ENCODE assay signal across 15 cellular contexts in the genomic region with DNA sequence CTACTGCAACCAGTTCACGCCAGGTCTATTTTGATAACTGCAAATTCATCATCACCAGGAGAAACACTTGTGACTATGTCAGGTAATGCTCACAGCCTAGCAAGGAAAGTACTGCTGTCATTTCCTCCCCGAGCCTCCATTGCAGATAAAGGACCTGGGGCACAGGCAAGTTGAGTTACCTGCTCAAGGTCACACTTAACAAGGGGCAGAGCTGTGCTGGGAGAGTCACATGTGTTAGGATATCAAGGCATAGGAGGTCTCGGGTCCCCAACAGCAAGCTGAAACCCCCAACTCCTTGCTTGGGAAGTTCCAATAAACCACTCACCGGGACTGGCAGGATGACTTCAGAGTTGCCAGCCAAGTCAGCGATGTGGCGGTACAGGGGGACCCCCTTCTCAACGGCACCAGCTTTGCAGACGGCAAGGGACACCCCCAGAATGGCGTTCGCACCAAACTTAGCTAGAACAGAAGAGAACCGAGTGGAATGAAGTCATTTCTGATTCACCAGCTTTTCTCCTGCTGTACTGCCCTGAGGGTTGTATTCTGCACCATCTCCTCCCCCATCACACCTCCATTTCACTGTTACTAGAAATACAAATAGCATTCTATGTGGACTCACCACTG. TPM values are rescaled to one million over a fixed set of nuclear protein-coding genes. Genes with fewer than 3 reads are reported as not detected.
DNase-seq lines count a peak whose midpoint lies in the region; ATAC-seq and TF ChIP-seq lines count a peak whose summit lies in the region.
"Had no signal": no experiment of that assay in that cellular context is flagged by ENCODE, and none has a peak within 500 bp of the region (broad histone marks: within the 10 kb centered on the region; RNA-seq: fewer than 3 reads in every experiment).

No MANE protein-coding gene starts in this region.

- no peaks in the 10 kb centered on the region for H3K9me3 Mint-ChIP-seq in activated CD4-positive, alpha-beta T cell treated with anti-CD3 and anti-CD28 coated beads, Interleukin-2, amount 10 ng/mL, durations not matched to agents 7 days and 5 days
- H3K9me3 Mint-ChIP-seq in activated T-cell treated with anti-CD3 and anti-CD28 coated beads, Interleukin-2, amount 50 U/mL, for 72 hours: no peaks in the 10 kb centered on the region
- H3K9me3 Mint-ChIP-seq: naive B cell had no signal

- H3K27me3 ChIP-seq in neuronal stem cell (ENCODE audit: control insufficient read depth in 3 of 3, insufficient read depth in 3 of 3, low read depth in 1 of 3, low read length in 3 of 3): no peaks in the 10 kb centered on the region
- no peaks in the 10 kb centered on the region for H3K27me3 ChIP-seq in colonic mucosa
- H3K27me3 ChIP-seq: body of pancreas had no signal

- POLR2A ChIA-PET in activated CD4-positive, alpha-beta T cell treated with anti-CD3 and anti-CD28 coated beads, Interleukin-2, amount 10 ng/mL, durations not matched to agents 7 days and 5 days (lab: Charles Lee): interaction anchor here (0.6 kb wide), 1 partner anchor 216 kb away, joined by 4 read pairs; no protein-coding TSS in a partner anchor

- H3K23ac ChIP-seq in neuronal stem cell (ENCODE audit: low read depth, low read length, poor library complexity): peak overlapping the region; percentile 81

- no peak overlapping the region for H3K18ac ChIP-seq in neuronal stem cell (ENCODE audit: low read length)

- H2BK120ac ChIP-seq in neuronal stem cell (ENCODE audit: low read depth, low read length): no peak overlapping the region

- TF ChIP-seq CTCF in colonic mucosa (IDR thresholded peaks at IDR 0.05): no peak

- TF ChIP-seq POLR2A in GM18951 (IDR thresholded peaks at IDR 0.05; ENCODE audit: extremely low read depth, insufficient read depth, insufficient read length): peak; percentile 8

- intact Hi-C loops in colonic mucosa (cut with DNase I): no loop called here

- H2AK5ac ChIP-seq in neuronal stem cell (ENCODE audit: low read depth, low read length): no peak overlapping the region

- CTCF ChIA-PET in activated CD4-positive, alpha-beta T cell treated with anti-CD3 and anti-CD28 coated beads, Interleukin-2, amount 10 ng/mL, durations not matched to agents 7 days and 5 days (lab: Charles Lee): interaction anchor here (0.9 to 1.4 kb wide), 5 partner anchors 8 to 138 kb away, joined by 3 to 7 read pairs (median 6); a partner anchor contains a TSS

- in situ Hi-C loops in GM18951 (cut with MboI; ENCODE audit: low sequenced_read_pairs, unreplicated experiment): no loop called here

- no peak overlapping the region for H4K91ac ChIP-seq in neuronal stem cell (ENCODE audit: low read depth, low read length, poor library complexity)

- H3K27me3 Mint-ChIP-seq in activated CD4-positive, alpha-beta T cell treated with anti-CD3 and anti-CD28 coated beads, Interleukin-2, amount 10 ng/mL, durations not matched to agents 7 days and 5 days: no peaks in the 10 kb centered on the region
- no peaks in the 10 kb centered on the region for H3K27me3 Mint-ChIP-seq in activated T-cell treated with anti-CD3 and anti-CD28 coated beads, Interleukin-2, amount 50 U/mL, for 72 hours (ENCODE audit: low read depth)
- H3K27me3 Mint-ChIP-seq: naive B cell had no signal

- no peak overlapping the region for H3K27ac ChIP-seq in neuronal stem cell (replicated peaks; ENCODE audit: low read length)
- H3K27ac ChIP-seq in colonic mucosa: no peak overlapping the region
- H3K27ac ChIP-seq: body of pancreas, KMS-11 had no signal

- no CpG with 5 or more reads among the region's 11 CpGs for WGBS in neuronal stem cell (ENCODE audit: extremely low coverage in 2 of 2, insufficient read length in 2 of 2, insufficient replicate concordance in 1 of 2), 2 donors

- peak overlapping the region; percentile 71 for H3K27ac Mint-ChIP-seq in activated CD4-positive, alpha-beta T cell treated with anti-CD3 and anti-CD28 coated beads, Interleukin-2, amount 10 ng/mL, durations not matched to agents 7 days and 5 days
- H3K27ac Mint-ChIP-seq in activated T-cell treated with anti-CD3 and anti-CD28 coated beads, Interleukin-2, amount 50 U/mL, for 72 hours: peak overlapping the region; percentile 82

- no peak overlapping the region for H2BK15ac ChIP-seq in neuronal stem cell (ENCODE audit: low read length)

- no peak for DNase-seq in activated CD4-positive, alpha-beta T cell treated with anti-CD3 and anti-CD28 coated beads, Interleukin-2, amount 10 ng/mL, durations not matched to agents 7 days and 5 days
- no peak for DNase-seq in activated CD4-positive, alpha-beta T cell treated with anti-CD3 and anti-CD28 coated beads, Interleukin-2, amount 50 U/mL, for 1 hour
- DNase-seq in activated T-cell treated with anti-CD3 and anti-CD28 coated beads, Interleukin-2, amount 50 U/mL, for 72 hours: peak; percentile 61 to 76
- DNase-seq in neuronal stem cell (ENCODE audit: low spot score) (no peak), colonic mucosa (no peak)
- DNase-seq: body of pancreas, DMS79 treated with DMSO at 0.1 percent for 48 hours, kidney glomerular epithelial cell, naive B cell, NCI-H187 treated with DMSO at 0.1 percent for 48 hours, NCI-H82 had no signal

- H3K4ac ChIP-seq in neuronal stem cell (ENCODE audit: low read length): no peak overlapping the region

- H3K9me3 ChIP-seq in neuronal stem cell (replicated peaks in 1 of 2; ENCODE audit: control insufficient read depth in 2 of 2, insufficient read depth in 1 of 2, low read depth in 1 of 2, low read length in 2 of 2) (no peaks in the 10 kb centered on the region), colonic mucosa (no peaks in the 10 kb centered on the region)
- H3K9me3 ChIP-seq: body of pancreas had no signal

- H3K4me3 Mint-ChIP-seq in activated CD4-positive, alpha-beta T cell treated with anti-CD3 and anti-CD28 coated beads, Interleukin-2, amount 10 ng/mL, durations not matched to agents 7 days and 5 days: no peak overlapping the region
- H3K4me3 Mint-ChIP-seq in activated T-cell treated with anti-CD3 and anti-CD28 coated beads, Interleukin-2, amount 50 U/mL, for 72 hours: peak overlapping the region; percentile 5 to 8
- H3K4me3 Mint-ChIP-seq: naive B cell had no signal

- no peak overlapping the region for H2BK12ac ChIP-seq in neuronal stem cell (ENCODE audit: low read length)

- peaks cover 89% of the 10 kb centered on the region for H3K36me3 Mint-ChIP-seq in activated CD4-positive, alpha-beta T cell treated with anti-CD3 and anti-CD28 coated beads, Interleukin-2, amount 10 ng/mL, durations not matched to agents 7 days and 5 days (ENCODE audit: low read depth)
- peaks cover 29 to 46% of the 10 kb centered on the region in 2 donors for H3K36me3 Mint-ChIP-seq in activated T-cell treated with anti-CD3 and anti-CD28 coated beads, Interleukin-2, amount 50 U/mL, for 72 hours (ENCODE audit: insufficient read depth in 2 of 2)

- H3K79me1 ChIP-seq in neuronal stem cell (ENCODE audit: low read depth, low read length): peaks cover 11% of the 10 kb centered on the region

- no peak overlapping the region for H3K14ac ChIP-seq in neuronal stem cell (ENCODE audit: low read length)

- no peak overlapping the region for H2BK5ac ChIP-seq in neuronal stem cell (ENCODE audit: low read length)

- no peak overlapping the region for H3K4me2 ChIP-seq in neuronal stem cell (ENCODE audit: insufficient read depth, low read length, poor library complexity, severe bottlenecking)
- H3K4me2 ChIP-seq: KMS-11 had no signal

- peaks cover 0 to 6% of the 10 kb centered on the region in 2 donors for H3K4me1 ChIP-seq in neuronal stem cell (ENCODE audit: control insufficient read depth in 2 of 2, insufficient read depth in 1 of 2, low read depth in 1 of 2, low read length in 2 of 2)
- peaks cover 9% of the 10 kb centered on the region for H3K4me1 ChIP-seq in colonic mucosa

- H3K36me3 ChIP-seq in neuronal stem cell (replicated peaks in 1 of 2; ENCODE audit: control insufficient read depth in 2 of 2, insufficient read depth in 2 of 2, low read length in 2 of 2) (peaks cover 78 to 100% of the 10 kb centered on the region in 2 donors), colonic mucosa (peaks cover 71% of the 10 kb centered on the region)

- no peak overlapping the region for H3K4me3 ChIP-seq in neuronal stem cell (ENCODE audit: low read length in 2 of 2)
- no peak overlapping the region for H3K4me3 ChIP-seq in colonic mucosa
- H3K4me3 ChIP-seq: body of pancreas had no signal

- H3K9ac ChIP-seq in neuronal stem cell (ENCODE audit: low read depth, low read length, poor library complexity) (no peak overlapping the region), colonic mucosa (ENCODE audit: low read depth in 2 of 2, low read length in 2 of 2) (no peak overlapping the region)
- H3K9ac ChIP-seq: KMS-11 had no signal

- H3K4me1 Mint-ChIP-seq in activated CD4-positive, alpha-beta T cell treated with anti-CD3 and anti-CD28 coated beads, Interleukin-2, amount 10 ng/mL, durations not matched to agents 7 days and 5 days: peaks cover 63% of the 10 kb centered on the region
- peaks cover 80% of the 10 kb centered on the region for H3K4me1 Mint-ChIP-seq in activated T-cell treated with anti-CD3 and anti-CD28 coated beads, Interleukin-2, amount 50 U/mL, for 72 hours (ENCODE audit: low read depth)

- no peak overlapping the region for H4K8ac ChIP-seq in neuronal stem cell (ENCODE audit: low read depth, low read length)

- peak; percentile 78 to 81 for ATAC-seq in activated T-cell treated with anti-CD3 and anti-CD28 coated beads, Interleukin-2, amount 50 U/mL, for 72 hours (replicated peaks in 1 of 2)
- no peak for ATAC-seq in GM21526 (IDR thresholded peaks at IDR 0.05; ENCODE audit: low FRiP score, unreplicated experiment)
- no peak for ATAC-seq in HG03520 (IDR thresholded peaks at IDR 0.05; ENCODE audit: unreplicated experiment)
- ATAC-seq: body of pancreas had no signal

- H2AFZ ChIP-seq in neuronal stem cell (ENCODE audit: low read length): no peak overlapping the region

RNA-seq across cellular contexts. Expression of a gene that starts 11.6 kb away (rescaled TPM):
- total RNA-seq in activated CD4-positive, alpha-beta T cell treated with anti-CD3 and anti-CD28 coated beads, Interleukin-2, amount 10 ng/mL, durations not matched to agents 7 days and 5 days: 1,000 to 10,000 TPM; 1,608 to 1,874 TPM
- 1,000 to 10,000 TPM; 1,803 to 1,841 TPM for total RNA-seq in activated T-cell treated with anti-CD3 and anti-CD28 coated beads, Interleukin-2, amount 50 U/mL, for 72 hours
- polyA plus RNA-seq in neuronal stem cell (2013, experiment 1 of 2): 492 TPM
- polyA plus RNA-seq in neuronal stem cell (2013, experiment 2 of 2): 487 TPM
- total RNA-seq in colonic mucosa: 1,000 to 10,000 TPM in 1 of 2 donors, 100 to 1,000 TPM in 1; 982 to 1,067 TPM

RNA-seq across cellular contexts. Expression of a gene that starts 49.5 kb away (rescaled TPM):
- total RNA-seq in activated CD4-positive, alpha-beta T cell treated with anti-CD3 and anti-CD28 coated beads, Interleukin-2, amount 10 ng/mL, durations not matched to agents 7 days and 5 days: 10 to 100 TPM; 68.5 to 68.7 TPM
- total RNA-seq in activated T-cell treated with anti-CD3 and anti-CD28 coated beads, Interleukin-2, amount 50 U/mL, for 72 hours: 100 to 1,000 TPM in 1 of 2 donors, 10 to 100 TPM in 1; 98.7 to 105 TPM
- polyA plus RNA-seq in neuronal stem cell (2013, experiment 1 of 2): 36.6 TPM
- polyA plus RNA-seq in neuronal stem cell (2013, experiment 2 of 2): 38.4 TPM
- 100 to 1,000 TPM in 1 of 2 donors, 10 to 100 TPM in 1; 96.0 to 105 TPM for total RNA-seq in colonic mucosa

Comparison
In these comparisons a context has a peak if more than half of its experiments do, and no peak if none do; other contexts are left out.
1. DNase-seq: peak in activated T-cell treated with anti-CD3 and anti-CD28 coated beads, Interleukin-2, amount 50 U/mL, for 72 hours (2 of 2); none in activated CD4-positive, alpha-beta T cell treated with anti-CD3 and anti-CD28 coated beads, Interleukin-2, amount 10 ng/mL, durations not matched to agents 7 days and 5 days (single experiment), activated CD4-positive, alpha-beta T cell treated with anti-CD3 and anti-CD28 coated beads, Interleukin-2, amount 50 U/mL, for 1 hour (single experiment), neuronal stem cell (single experiment) and colonic mucosa (single experiment).
2. ATAC-seq: peak in activated T-cell treated with anti-CD3 and anti-CD28 coated beads, Interleukin-2, amount 50 U/mL, for 72 hours (2 of 2); none in GM21526 (single experiment) and HG03520 (single experiment).